Comparison of ENCODE assay signal across 1 cellular context in the genomic region with DNA sequence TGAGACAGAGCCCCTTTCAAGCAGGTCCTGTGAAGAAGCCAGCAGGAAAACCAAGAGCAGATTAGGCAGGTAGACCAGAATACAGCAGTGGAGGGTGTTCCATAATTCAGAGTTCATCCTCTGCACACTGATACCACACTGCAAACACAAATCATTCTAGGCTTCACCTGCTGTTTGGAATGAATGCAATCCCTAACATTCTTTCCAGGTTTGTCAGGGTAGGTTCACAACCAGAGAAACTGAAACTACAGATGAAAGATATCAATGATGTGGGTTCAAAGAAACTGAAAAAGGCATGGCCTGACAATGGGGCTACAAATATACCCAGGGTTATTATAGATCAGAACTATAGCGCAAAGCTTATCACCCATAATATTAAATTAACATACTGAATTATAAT.
TF ChIP-seq lines count a peak whose summit lies in the region.

No MANE protein-coding gene starts in this region.

TF ChIP-seq in IMR-90, 13 proteins besides CTCF, POLR2A, EP300 and RAD21 (continued from another document):
- TF ChIP-seq RFX5 (IDR thresholded peaks at IDR 0.05; ENCODE audit: low read depth, low read length) (no peak), FOS (IDR thresholded peaks at IDR 0.05; ENCODE audit: low read depth, low read length) (no peak)
